ENCODE assay signal across 21 cellular contexts in the genomic region with DNA sequence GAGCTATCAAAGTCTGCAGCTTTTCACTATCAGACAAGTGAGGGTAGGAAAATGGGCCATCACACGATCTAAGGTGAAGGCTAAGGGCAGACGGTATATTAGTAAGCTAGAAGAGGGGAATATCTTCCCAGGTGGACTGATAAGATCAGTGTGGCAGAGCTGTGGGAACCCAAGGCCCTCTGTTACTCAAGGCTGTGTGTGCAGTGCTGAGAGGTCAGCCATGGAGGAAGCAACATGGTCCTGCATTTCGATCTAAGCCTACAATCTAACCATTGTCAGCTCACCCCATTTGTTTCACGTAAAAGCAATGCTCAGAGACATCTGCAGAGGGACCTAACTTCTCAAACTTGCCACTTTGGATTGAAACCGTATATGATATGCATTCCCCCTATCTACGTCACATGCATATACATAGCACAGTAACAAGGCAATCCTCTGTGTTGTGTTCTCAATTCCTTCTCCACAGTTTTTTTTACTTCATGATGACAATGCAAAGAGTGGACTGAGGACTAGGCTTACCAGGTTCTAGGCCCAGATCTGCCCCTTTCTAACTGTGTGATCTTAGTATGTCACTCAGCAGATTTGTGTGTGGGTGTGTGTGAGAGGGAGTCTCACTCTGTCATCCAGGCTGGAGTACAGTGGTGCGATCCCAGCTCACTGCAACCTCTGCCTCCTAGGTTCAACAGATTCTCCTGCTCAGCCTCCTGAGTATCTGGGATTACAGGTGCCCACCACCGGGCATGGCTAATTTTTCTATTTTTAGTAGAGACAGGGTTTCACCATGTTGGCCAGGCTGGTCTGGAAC. TPM values are rescaled to one million over a fixed set of nuclear protein-coding genes. Genes with fewer than 3 reads are reported as not detected.
"Had no signal": no experiment of that assay in that cellular context is flagged by ENCODE, and none has a peak within 500 bp of the region (broad histone marks: within the 10 kb centered on the region; RNA-seq: fewer than 3 reads in every experiment).

No MANE protein-coding gene starts in this region.

- H3K4me3 ChIP-seq: coronary artery, dorsolateral prefrontal cortex, hepatocyte, mucosa of descending colon, psoas muscle, spleen, testis, tibial nerve had no signal

- H3K79me2 ChIP-seq: hepatocyte had no signal

- H3K4me2 ChIP-seq: hepatocyte had no signal

- H3K27ac ChIP-seq: coronary artery, hepatocyte, neutrophil, psoas muscle, spleen, testis, tibial nerve had no signal

- H2AFZ ChIP-seq: hepatocyte had no signal

- FAIRE-seq: kidney had no signal

- H3K27me3 ChIP-seq: hepatocyte, neutrophil, spleen, testis, tibial nerve had no signal

- H3K36me3 ChIP-seq: neutrophil, spleen, tibial nerve had no signal

- DNase-seq: dorsolateral prefrontal cortex; effector CD8-positive, alpha-beta T cell; foreskin melanocyte; kidney; left colon; mammary epithelial cell; mucosa of descending colon; naive thymus-derived CD8-positive, alpha-beta T cell; psoas muscle; retina; spleen; stimulated activated CD4-positive, alpha-beta T cell treated with anti-CD3 and anti-CD28 coated beads, Interleukin-15, amount 100 ng/mL, for 24 hours; stimulated activated CD4-positive, alpha-beta T cell treated with anti-CD3 and anti-CD28 coated beads, Interleukin-1b, Interleukin-23, amount 100 ng/mL, for 48 hours; stimulated activated CD4-positive, alpha-beta T cell treated with anti-CD3 and anti-CD28 coated beads, Interleukin-4, amount 100 ng/mL, for 24 hours; testis had no signal

- H3K9me3 ChIP-seq: mucosa of descending colon, neutrophil, psoas muscle, spleen, testis, tibial nerve had no signal

- ATAC-seq: left colon; mucosa of descending colon; naive thymus-derived CD8-positive, alpha-beta T cell; psoas muscle; sciatic nerve; stimulated activated memory B cell treated with anti-CD40 and anti-IgM and Interleukin-4, amounts not matched to agents 10 μg/mL and 1 μg/mL and 100 μg/mL, for 72 hours had no signal

- H3K4me1 ChIP-seq: psoas muscle, spleen, testis had no signal

RNA-seq across cellular contexts. Expression of a gene that starts 45.2 kb away (rescaled TPM):
- polyA plus RNA-seq: naive thymus-derived CD8-positive, alpha-beta T cell had no signal
